9 cellular contexts compared by ENCODE assay signal in genomic region chrX:12947545-12948235, GRCh38. TPM values are rescaled to one million over a fixed set of nuclear protein-coding genes. Genes with fewer than 3 reads are reported as not detected.
DNase-seq lines count a peak whose midpoint lies in the region; ATAC-seq, FAIRE-seq and TF ChIP-seq lines count a peak whose summit lies in the region.
"Had no signal": no experiment of that assay in that cellular context is flagged by ENCODE, and none has a peak within 500 bp of the region (broad histone marks: within the 10 kb centered on the region; RNA-seq: fewer than 3 reads in every experiment).

No MANE protein-coding gene starts in this region.

- no peak overlapping the region for H3K4me2 ChIP-seq in keratinocyte (ENCODE audit: control insufficient read depth, extremely low read depth, insufficient read depth, low read depth, low read length)

- FAIRE-seq in keratinocyte (lab: Jason Lieb, UNC): no peak

- 86 to 89% methylated on average over 4 to 5 of the region's 5 CpGs for WGBS in heart right ventricle, 2 donors

- DNase-seq in heart right ventricle (no peak), cardiac septum (ENCODE audit: low spot score) (no peak), SJCRH30 (no peak), keratinocyte (ENCODE audit: low read depth, low spot score) (no peak), uterus (no peak), G401 (ENCODE audit: low spot score) (no peak), HCEC 1CT (no peak), KBM-7 (no peak)
- DNase-seq: aorta had no signal

- ATAC-seq in heart right ventricle: no peak

- H3K36me3 ChIP-seq in heart right ventricle: no peaks in the 10 kb centered on the region
- no peaks in the 10 kb centered on the region for H3K36me3 ChIP-seq in SJCRH30
- no peaks in the 10 kb centered on the region for H3K36me3 ChIP-seq in keratinocyte (ENCODE audit: control insufficient read depth in 2 of 2, extremely low read depth in 1 of 2, insufficient read depth in 2 of 2, low read length in 2 of 2)
- H3K36me3 ChIP-seq in uterus: no peaks in the 10 kb centered on the region

- no peaks in the 10 kb centered on the region for H3K79me2 ChIP-seq in keratinocyte (ENCODE audit: control insufficient read depth, insufficient read depth, low read length)

- no peak overlapping the region for H2AFZ ChIP-seq in keratinocyte (ENCODE audit: control insufficient read depth, low read length)

- in situ Hi-C loops in G401 (cut with HindIII; ENCODE audit: low sequenced_read_pairs): no loop called here
- in situ Hi-C loops in KBM-7 (cut with MboI; ENCODE audit: low pct_unique_long_range_greater_than_20kb, low sequenced_read_pairs): no loop called here

- peak overlapping the region in 6 of 10 donors; percentile 54 to 83 (median 68) for H3K27ac ChIP-seq in heart right ventricle
- H3K27ac ChIP-seq in SJCRH30: peak overlapping the region; percentile 54
- H3K27ac ChIP-seq in keratinocyte (ENCODE audit: control insufficient read depth, insufficient read depth, low read length): peak overlapping the region; percentile 92
- peak overlapping the region; percentile 32 to 73 for H3K27ac ChIP-seq in uterus

- dilution Hi-C loops in keratinocyte (cut with MboI; ENCODE audit: extremely low pct_ligation_motif_present, low sequenced_read_pairs): no loop called here

- no peak for TF ChIP-seq POLR2A in uterus (IDR thresholded peaks at IDR 0.05)

- H3K9me1 ChIP-seq in keratinocyte (ENCODE audit: control insufficient read depth, extremely low read depth, insufficient read depth, low read length): no peaks in the 10 kb centered on the region

- H3K4me3 ChIP-seq in heart right ventricle (no peak overlapping the region), SJCRH30 (no peak overlapping the region), keratinocyte (ENCODE audit: control insufficient read depth in 2 of 3, extremely low read depth in 1 of 3, insufficient read depth in 2 of 3, low read depth in 1 of 3, low read length in 3 of 3) (no peak overlapping the region), uterus (no peak overlapping the region)

- TF ChIP-seq CTCF in heart right ventricle (IDR thresholded peaks at IDR 0.05) (no peak), keratinocyte (optimal IDR thresholded peaks at IDR 0.05 in 1 of 3, IDR thresholded peaks at IDR 0.05 in 1 of 3, conservative IDR thresholded peaks at IDR 0.05 in 1 of 3; ENCODE audit: extremely low read depth in 1 of 3, insufficient read depth in 2 of 3, low read length in 3 of 3) (no peak), uterus (IDR thresholded peaks at IDR 0.05) (no peak)

- peak overlapping the region; percentile 24 for H3K9ac ChIP-seq in keratinocyte (ENCODE audit: control insufficient read depth, extremely low read depth, insufficient read depth, low read length)

- H3K9me3 ChIP-seq in heart right ventricle (no peaks in the 10 kb centered on the region), SJCRH30 (replicated peaks) (no peaks in the 10 kb centered on the region), keratinocyte (ENCODE audit: control insufficient read depth, low read depth, low read length) (no peaks in the 10 kb centered on the region), uterus (no peaks in the 10 kb centered on the region)

- H3K27me3 ChIP-seq in heart right ventricle (peaks cover 0 to 25% (median 0%) of the 10 kb centered on the region in 7 donors), SJCRH30 (no peaks in the 10 kb centered on the region), keratinocyte (ENCODE audit: control insufficient read depth, extremely low read depth, insufficient read depth, low read length) (no peaks in the 10 kb centered on the region), uterus (no peaks in the 10 kb centered on the region)

- no peaks in the 10 kb centered on the region for H4K20me1 ChIP-seq in keratinocyte (ENCODE audit: control insufficient read depth, extremely low read depth, insufficient read depth, low read length)

- H3K4me1 ChIP-seq in heart right ventricle (peaks cover 0 to 61% (median 12%) of the 10 kb centered on the region in 9 donors), SJCRH30 (peaks cover 42% of the 10 kb centered on the region), keratinocyte (ENCODE audit: control insufficient read depth, extremely low read depth, insufficient read depth, low read length) (peaks cover 18% of the 10 kb centered on the region), uterus (no peaks in the 10 kb centered on the region)

- intact Hi-C loops in heart right ventricle (cut with DNase I): loop anchor here in 4 of 10 donors (2.0 to 5.0 kb wide), 3 partner anchors 541 to 1085 kb away; no protein-coding TSS in a partner anchor
- intact Hi-C loops in cardiac septum (cut with DNase I): loop anchor here (5.0 to 10.0 kb wide), 3 partner anchors 540 to 1085 kb away; no protein-coding TSS in a partner anchor
- intact Hi-C loops in uterus (cut with DNase I; ENCODE audit: low total_unique reads): loop anchor here (10.0 kb wide), 1 partner anchor 1087 kb away; no protein-coding TSS in a partner anchor

RNA-seq across cellular contexts. Expression of gene TMSB4X, which starts 27.2 kb away (rescaled TPM):
- total RNA-seq in heart right ventricle: 1,000 to 10,000 TPM in 3 of 10 donors, 100 to 1,000 TPM in 7; 700 to 2,442 (median 850) TPM
- 1,000 to 10,000 TPM; 2,617 to 3,026 TPM for polyA plus RNA-seq in heart right ventricle
- 921 TPM for total RNA-seq in cardiac septum
- total RNA-seq in SJCRH30 (2014; rRNA removed; shearing (Covaris generic)): 1,274 and 1,377 TPM in 2 replicates
- 2,237 to 2,800 TPM (median 2,500 TPM) in 3 replicates for polyA plus RNA-seq in keratinocyte
- 4,864 TPM for polyA plus RNA-seq in keratinocyte (2011; ENCODE audit: low read depth)
- 1,912 and 3,162 TPM in 2 replicates for polyA plus RNA-seq in keratinocyte (2011; cell fraction: cytosol; rRNA removed)
- polyA plus RNA-seq in keratinocyte (2011; cell fraction: nucleus; rRNA removed): 520 and 614 TPM in 2 replicates
- 3,005 and 4,221 TPM in 2 replicates for polyA plus RNA-seq in keratinocyte (2012; ENCODE audit: low replicate concordance)
- polyA minus RNA-seq in keratinocyte: 245 to 1,139 TPM (median 824 TPM) in 3 replicates
- polyA minus RNA-seq in keratinocyte (2011; cell fraction: cytosol; rRNA and poly(A)+ RNA removed): 853 TPM
- 210 and 359 TPM in 2 replicates for polyA minus RNA-seq in keratinocyte (2011; cell fraction: nucleus; rRNA and poly(A)+ RNA removed)
- 1,000 to 10,000 TPM; 2,867 to 6,849 (median 3,091) TPM for total RNA-seq in uterus
- total RNA-seq in G401 (2014; rRNA removed; shearing (Covaris generic)): 2,749 and 3,064 TPM in 2 replicates

RNA-seq across cellular contexts. Expression of gene TLR8, which starts 41.3 kb away (rescaled TPM):
- total RNA-seq in heart right ventricle: 1 to 10 TPM in 4 of 10 donors, under 1 TPM in 6; 0.17 to 6.9 (median 0.67) TPM
- polyA plus RNA-seq in heart right ventricle: under 1 TPM; 0.07 to 0.23 TPM
- total RNA-seq in cardiac septum: 0.65 TPM
- total RNA-seq in SJCRH30 (2014; rRNA removed; shearing (Covaris generic)): not detected in 2 replicates
- not detected in 3 replicates for polyA plus RNA-seq in keratinocyte
- polyA plus RNA-seq in keratinocyte (2011; ENCODE audit: low read depth): not detected
- polyA plus RNA-seq in keratinocyte (2011; cell fraction: cytosol; rRNA removed): not detected in 2 replicates
- not detected in 2 replicates for polyA plus RNA-seq in keratinocyte (2011; cell fraction: nucleus; rRNA removed)
- not detected in 2 replicates for polyA plus RNA-seq in keratinocyte (2012; ENCODE audit: low replicate concordance)
- polyA minus RNA-seq in keratinocyte: not detected in 3 replicates
- polyA minus RNA-seq in keratinocyte (2011; cell fraction: cytosol; rRNA and poly(A)+ RNA removed): not detected
- 0.11 TPM in 1 of 2 replicates, not detected in the other for polyA minus RNA-seq in keratinocyte (2011; cell fraction: nucleus; rRNA and poly(A)+ RNA removed)
- under 1 TPM in 3 of 4 donors, not detected in 1; 0.29 to 0.55 (median 0.55) TPM for total RNA-seq in uterus
- not detected in 2 replicates for total RNA-seq in G401 (2014; rRNA removed; shearing (Covaris generic))
